ENCODE assay signal across 24 cellular contexts in genomic region chr4:110064295-110064694, GRCh38.
"Had no signal": no experiment of that assay in that cellular context is flagged by ENCODE, and none has a peak within 500 bp of the region (broad histone marks: within the 10 kb centered on the region; RNA-seq: fewer than 3 reads in every experiment).

No MANE protein-coding gene starts in this region.

- DNase-seq: activated CD4-positive, alpha-beta memory T cell treated with anti-CD3 and anti-CD28 coated beads for 36 hours; activated CD4-positive, alpha-beta T cell treated with anti-CD3 and anti-CD28 coated beads, Interleukin-2, amount 10 ng/mL, durations not matched to agents 7 days and 5 days; activated CD4-positive, CD25-positive, alpha-beta regulatory T cell; activated CD8-positive, alpha-beta memory T cell treated with anti-CD3 and anti-CD28 coated beads for 24 hours; activated effector memory CD4-positive, alpha-beta T cell treated with anti-CD3 and anti-CD28 coated beads, Interleukin-2, amount 50 U/mL, for 16 hours; activated naive CD4-positive, alpha-beta T cell treated with Interleukin-2 at 50 U/mL for 16 hours; activated naive CD8-positive, alpha-beta T cell treated with anti-CD3 and anti-CD28 coated beads, Interleukin-2, amount 50 U/mL, for 24 hours; activated T-cell treated with anti-CD3 and anti-CD28 coated beads, Interleukin-2, amount 50 U/mL, for 4 hours; anterior cingulate cortex; cerebellar nuclear complex; Karpas-422; MV-4-11; NCI-H1092 treated with DMSO at 0.1 percent for 48 hours; NCI-H1417 treated with DMSO at 0.1 percent for 48 hours; NCI-H1694 treated with DMSO at 0.1 percent for 48 hours; NCI-H2029 treated with DMSO at 0.1 percent for 48 hours; NCI-H510A treated with DMSO at 0.1 percent for 48 hours; NCI-H69; PC-3; SHP77; T1000 had no signal

- H3K36me3 ChIP-seq: SJSA1 had no signal

- H3K27me3 Mint-ChIP-seq: activated CD4-positive, alpha-beta memory T cell treated with anti-CD3 and anti-CD28 coated beads for 36 hours; activated CD4-positive, alpha-beta T cell treated with anti-CD3 and anti-CD28 coated beads, Interleukin-2, amount 10 ng/mL, durations not matched to agents 7 days and 5 days; activated naive CD8-positive, alpha-beta T cell treated with anti-CD3 and anti-CD28 coated beads, Interleukin-2, amount 50 U/mL, for 24 hours had no signal

- H3K4me3 ChIP-seq: SJSA1 had no signal

- H3K9me3 ChIP-seq: SJSA1 had no signal

- H3K9me3 Mint-ChIP-seq: activated CD4-positive, alpha-beta memory T cell treated with anti-CD3 and anti-CD28 coated beads for 36 hours; activated CD4-positive, alpha-beta T cell treated with anti-CD3 and anti-CD28 coated beads, Interleukin-2, amount 10 ng/mL, durations not matched to agents 7 days and 5 days; activated naive CD4-positive, alpha-beta T cell treated with anti-CD3 and anti-CD28 coated beads, Interleukin-2, amount 50 U/mL, for 72 hours; activated naive CD8-positive, alpha-beta T cell treated with anti-CD3 and anti-CD28 coated beads, Interleukin-2, amount 50 U/mL, for 24 hours; activated T-cell treated with anti-CD3 and anti-CD28 coated beads, Interleukin-2, amount 50 U/mL, for 4 hours had no signal

- H3K36me3 Mint-ChIP-seq: activated CD4-positive, alpha-beta memory T cell treated with anti-CD3 and anti-CD28 coated beads for 36 hours; activated naive CD4-positive, alpha-beta T cell treated with anti-CD3 and anti-CD28 coated beads, Interleukin-2, amount 50 U/mL, for 72 hours had no signal

- ATAC-seq: activated naive CD4-positive, alpha-beta T cell treated with anti-CD3 and anti-CD28 coated beads, Interleukin-2, amount 50 U/mL, for 72 hours; activated naive CD8-positive, alpha-beta T cell treated with anti-CD3 and anti-CD28 coated beads, Interleukin-2, amount 50 U/mL, for 24 hours; activated T-cell treated with anti-CD3 and anti-CD28 coated beads, Interleukin-2, amount 50 U/mL, for 4 hours; PC-3 had no signal

- H3K27ac Mint-ChIP-seq: activated CD4-positive, alpha-beta memory T cell treated with anti-CD3 and anti-CD28 coated beads for 36 hours; activated CD4-positive, alpha-beta T cell treated with anti-CD3 and anti-CD28 coated beads, Interleukin-2, amount 10 ng/mL, durations not matched to agents 7 days and 5 days; activated naive CD4-positive, alpha-beta T cell treated with anti-CD3 and anti-CD28 coated beads, Interleukin-2, amount 50 U/mL, for 72 hours; activated naive CD8-positive, alpha-beta T cell treated with anti-CD3 and anti-CD28 coated beads, Interleukin-2, amount 50 U/mL, for 24 hours had no signal

- H3K27me3 ChIP-seq: SJSA1 had no signal

- H3K4me3 Mint-ChIP-seq: activated CD4-positive, alpha-beta memory T cell treated with anti-CD3 and anti-CD28 coated beads for 36 hours; activated CD4-positive, alpha-beta T cell treated with anti-CD3 and anti-CD28 coated beads, Interleukin-2, amount 10 ng/mL, durations not matched to agents 7 days and 5 days; activated naive CD8-positive, alpha-beta T cell treated with anti-CD3 and anti-CD28 coated beads, Interleukin-2, amount 50 U/mL, for 24 hours; activated T-cell treated with anti-CD3 and anti-CD28 coated beads, Interleukin-2, amount 50 U/mL, for 4 hours had no signal

- H3K27ac ChIP-seq: SJSA1, VCaP had no signal
